In the genomic region with DNA sequence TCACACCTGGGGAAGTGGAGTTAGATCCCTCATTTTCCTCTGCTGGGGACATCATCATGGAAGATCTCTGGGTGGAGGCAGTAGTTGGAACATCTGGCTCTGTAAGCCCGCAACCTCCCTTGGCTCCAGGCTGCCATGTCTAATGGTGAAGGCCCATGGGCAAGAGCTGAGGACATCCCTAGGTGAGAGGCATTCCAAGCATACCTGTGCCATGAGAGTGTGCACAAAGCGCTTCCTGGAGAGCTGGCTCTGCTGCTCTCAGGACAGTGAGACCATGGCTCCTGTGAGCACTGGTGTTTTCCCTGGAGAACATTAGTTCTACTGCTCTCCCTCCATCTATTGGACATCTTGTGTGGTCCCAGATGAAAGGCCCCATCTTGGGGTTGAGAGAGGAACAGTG, we compare ENCODE assay signal across 9 cellular contexts. TPM values are rescaled to one million over a fixed set of nuclear protein-coding genes. Genes with fewer than 3 reads are reported as not detected.
DNase-seq lines count a peak whose midpoint lies in the region; ATAC-seq and TF ChIP-seq lines count a peak whose summit lies in the region.
"Had no signal": no experiment of that assay in that cellular context is flagged by ENCODE, and none has a peak within 500 bp of the region (broad histone marks: within the 10 kb centered on the region; RNA-seq: fewer than 3 reads in every experiment).

No MANE protein-coding gene starts in this region.

- H3K4me3 Mint-ChIP-seq in activated naive CD8-positive, alpha-beta T cell treated with anti-CD3 and anti-CD28 coated beads, Interleukin-2, amount 10 ng/mL, durations not matched to agents 7 days and 5 days = peak overlapping the region; percentile 72

- H3K9me3 Mint-ChIP-seq in activated naive CD8-positive, alpha-beta T cell treated with anti-CD3 and anti-CD28 coated beads, Interleukin-2, amount 10 ng/mL, durations not matched to agents 7 days and 5 days = no peaks in the 10 kb centered on the region

- peaks cover 7 to 77% (median 45%) of the 10 kb centered on the region in 11 experiments; a peak in 19 of 22 replicates for H3K36me3 ChIP-seq in BLaER1 treated with 17β-estradiol and CSF1 and Interleukin-3, amounts not matched to agents 10 nM and 100 nM
- H3K36me3 ChIP-seq in GM23248 (ENCODE audit: low read depth) = no peaks in the 10 kb centered on the region
- no peaks in the 10 kb centered on the region for H3K36me3 ChIP-seq in mucosa of descending colon (ENCODE audit: low read depth)

- in situ Hi-C loops in GM23248 (cut with MboI) = loop anchor here (10.0 kb wide), 1 partner anchor 750 kb away; no protein-coding TSS in a partner anchor

- H3K27ac ChIP-seq in BLaER1 treated with 17β-estradiol and CSF1 and Interleukin-3, amounts not matched to agents 10 nM and 100 nM = peak overlapping the region in 10 of 11 experiments; percentile 35 to 86 (median 52); a peak in 16 of 22 replicates
- no peak overlapping the region for H3K27ac ChIP-seq in GM23248

- H3K4me1 Mint-ChIP-seq in activated naive CD8-positive, alpha-beta T cell treated with anti-CD3 and anti-CD28 coated beads, Interleukin-2, amount 10 ng/mL, durations not matched to agents 7 days and 5 days = peaks cover 74% of the 10 kb centered on the region

- H3K9me2 ChIP-seq in GM23248 (ENCODE audit: insufficient read depth) = no peaks in the 10 kb centered on the region

- intact Hi-C loops in mucosa of descending colon (cut with DNase I, micrococcal nuclease) = no loop called here

- H3K27me3 Mint-ChIP-seq in activated naive CD8-positive, alpha-beta T cell treated with anti-CD3 and anti-CD28 coated beads, Interleukin-2, amount 10 ng/mL, durations not matched to agents 7 days and 5 days = no peaks in the 10 kb centered on the region

- peaks cover 44% of the 10 kb centered on the region for H3K36me3 Mint-ChIP-seq in activated naive CD8-positive, alpha-beta T cell treated with anti-CD3 and anti-CD28 coated beads, Interleukin-2, amount 10 ng/mL, durations not matched to agents 7 days and 5 days

- H3K27me3 ChIP-seq in BLaER1 treated with 17β-estradiol and CSF1 and Interleukin-3, amounts not matched to agents 10 nM and 100 nM = no peaks in the 10 kb centered on the region
- H3K27me3 ChIP-seq in GM23248 (replicated peaks; ENCODE audit: insufficient read depth) = no peaks in the 10 kb centered on the region

- ATAC-seq in activated naive CD8-positive, alpha-beta T cell treated with anti-CD3 and anti-CD28 coated beads, Interleukin-2, amount 10 ng/mL, durations not matched to agents 7 days and 5 days (ENCODE audit: low read depth) = no peak
- ATAC-seq in mucosa of descending colon = peak; percentile 20

- 96 to 100% methylated on average over 2 of the region's 2 CpGs for WGBS in GM23248 (ENCODE audit: low coverage in 1 of 2, low lambda C conversion rate in 2 of 2, missing lambda C conversion rate in 2 of 2), 2 experiments

- no peak for DNase-seq in GM23248
- no peak for DNase-seq in activated naive CD8-positive, alpha-beta T cell treated with anti-CD3 and anti-CD28 coated beads, Interleukin-2, amount 10 ng/mL, durations not matched to agents 7 days and 5 days
- no peak for DNase-seq in mucosa of descending colon
- no peak for DNase-seq in foreskin fibroblast
- DNase-seq in NCI-H2081 (lab: John Stamatoyannopoulos, UW) = no peak
- no peak for DNase-seq in COR-L47 (lab: John Stamatoyannopoulos, UW)
- no peak for DNase-seq in stimulated activated CD4-positive, alpha-beta T cell treated with anti-CD3 and anti-CD28 coated beads, Interleukin-2, amount 100 ng/mL, for 48 hours
- DNase-seq: NCI-H1092 had no signal

- H3K4me3 ChIP-seq in BLaER1 treated with 17β-estradiol and CSF1 and Interleukin-3, amounts not matched to agents 10 nM and 100 nM = peak overlapping the region in 4 of 10 experiments; percentile 8 to 19 (median 13); a peak in 3 of 20 replicates
- H3K4me3 ChIP-seq in GM23248 = no peak overlapping the region
- H3K4me3 ChIP-seq in mucosa of descending colon = no peak overlapping the region
- H3K4me3 ChIP-seq in foreskin fibroblast (ENCODE audit: low read depth in 1 of 2, low read length in 2 of 2) = no peak overlapping the region

- no peak overlapping the region for H2AFZ ChIP-seq in GM23248

- no peaks in the 10 kb centered on the region for H3K9me3 ChIP-seq in BLaER1 treated with 17β-estradiol and CSF1 and Interleukin-3, amounts not matched to agents 10 nM and 100 nM (replicated peaks in 1 of 11)
- H3K9me3 ChIP-seq in GM23248 (ENCODE audit: low read depth) (no peaks in the 10 kb centered on the region), mucosa of descending colon (no peaks in the 10 kb centered on the region)

- peaks cover 49% of the 10 kb centered on the region for H3K79me2 ChIP-seq in GM23248 (ENCODE audit: insufficient read depth)

- peak overlapping the region in 9 of 11 experiments; percentile 6 to 62 (median 28); a peak in 8 of 22 replicates for H3K9ac ChIP-seq in BLaER1 treated with 17β-estradiol and CSF1 and Interleukin-3, amounts not matched to agents 10 nM and 100 nM
- H3K9ac ChIP-seq in GM23248 = no peak overlapping the region

- TF ChIP-seq CTCF in mucosa of descending colon (IDR thresholded peaks at IDR 0.05) = no peak
- TF ChIP-seq CTCF in foreskin fibroblast (IDR thresholded peaks at IDR 0.05; ENCODE audit: low read depth, low read length) = no peak

- peaks cover 67 to 100% (median 92%) of the 10 kb centered on the region in 10 experiments for H3K4me1 ChIP-seq in BLaER1 treated with 17β-estradiol and CSF1 and Interleukin-3, amounts not matched to agents 10 nM and 100 nM
- H3K4me1 ChIP-seq in GM23248 (ENCODE audit: insufficient read depth) (peaks cover 57% of the 10 kb centered on the region), mucosa of descending colon (ENCODE audit: low read depth) (peaks cover 17% of the 10 kb centered on the region)

- peak overlapping the region; percentile 66 to 98 (median 85) for H3K4me2 ChIP-seq in BLaER1 treated with 17β-estradiol and CSF1 and Interleukin-3, amounts not matched to agents 10 nM and 100 nM
- peak overlapping the region; percentile 9 for H3K4me2 ChIP-seq in GM23248 (ENCODE audit: unreplicated experiment)

- H3F3A ChIP-seq in GM23248 (ENCODE audit: insufficient read depth) = peaks cover 26% of the 10 kb centered on the region

- H4K20me1 ChIP-seq in BLaER1 treated with 17β-estradiol and CSF1 and Interleukin-3, amounts not matched to agents 10 nM and 100 nM = peaks cover 45 to 97% (median 75%) of the 10 kb centered on the region in 11 experiments
- no peaks in the 10 kb centered on the region for H4K20me1 ChIP-seq in GM23248 (ENCODE audit: insufficient read depth)

- POLR2A ChIA-PET in activated naive CD8-positive, alpha-beta T cell treated with anti-CD3 and anti-CD28 coated beads, Interleukin-2, amount 10 ng/mL, durations not matched to agents 7 days and 5 days (lab: Charles Lee) = interaction anchor here (1.0 to 20.6 kb wide), 7 partner anchors 9 to 56 kb away, joined by 3 to 896 read pairs (median 6); a partner anchor contains a TSS

- H3K27ac Mint-ChIP-seq in activated naive CD8-positive, alpha-beta T cell treated with anti-CD3 and anti-CD28 coated beads, Interleukin-2, amount 10 ng/mL, durations not matched to agents 7 days and 5 days = peak overlapping the region; percentile 89

RNA-seq across cellular contexts. Expression of a gene that starts 7.7 kb away (rescaled TPM):
- 61.5 and 72.1 TPM in 2 replicates for total RNA-seq in GM23248 (2014; rRNA removed; shearing (Covaris generic))
- 33.2 and 35.4 TPM in 2 replicates for polyA plus RNA-seq in GM23248 (2016; fragmentation: Nextera tagmentation; extraction: Ambion mirVana)
- 100 to 1,000 TPM; 176 to 195 TPM for total RNA-seq in activated naive CD8-positive, alpha-beta T cell treated with anti-CD3 and anti-CD28 coated beads, Interleukin-2, amount 10 ng/mL, durations not matched to agents 7 days and 5 days
- total RNA-seq in mucosa of descending colon = 10 to 100 TPM; 21.5 to 33.5 (median 25.5) TPM

RNA-seq across cellular contexts. Expression of a gene that starts 13.1 kb away (rescaled TPM):
- total RNA-seq in GM23248 (2014; rRNA removed; shearing (Covaris generic)) = 1.0 and 1.1 TPM in 2 replicates
- polyA plus RNA-seq in GM23248 (2016; fragmentation: Nextera tagmentation; extraction: Ambion mirVana) = 0.79 and 1.6 TPM in 2 replicates
- 100 to 1,000 TPM; 365 to 400 TPM for total RNA-seq in activated naive CD8-positive, alpha-beta T cell treated with anti-CD3 and anti-CD28 coated beads, Interleukin-2, amount 10 ng/mL, durations not matched to agents 7 days and 5 days
- 10 to 100 TPM; 12.7 to 21.4 (median 19.2) TPM for total RNA-seq in mucosa of descending colon

RNA-seq across cellular contexts. Expression of a gene that starts 50.1 kb away (rescaled TPM):
- 0.43 and 0.51 TPM in 2 replicates for total RNA-seq in GM23248 (2014; rRNA removed; shearing (Covaris generic))
- polyA plus RNA-seq in GM23248 (2016; fragmentation: Nextera tagmentation; extraction: Ambion mirVana) = 0.20 and 0.23 TPM in 2 replicates
- 1 to 10 TPM; 3.3 to 3.4 TPM for total RNA-seq in activated naive CD8-positive, alpha-beta T cell treated with anti-CD3 and anti-CD28 coated beads, Interleukin-2, amount 10 ng/mL, durations not matched to agents 7 days and 5 days
- total RNA-seq in mucosa of descending colon = 1 to 10 TPM in 1 of 3 donors, under 1 TPM in 2; 0.17 to 6.1 (median 0.20) TPM

RNA-seq across cellular contexts. Expression of a gene that starts 55.3 kb away (rescaled TPM):
- total RNA-seq in GM23248 (2014; rRNA removed; shearing (Covaris generic)) = 15.8 and 15.9 TPM in 2 replicates
- polyA plus RNA-seq in GM23248 (2016; fragmentation: Nextera tagmentation; extraction: Ambion mirVana) = 17.3 and 18.4 TPM in 2 replicates
- 100 to 1,000 TPM in 1 of 2 experiments, 10 to 100 TPM in 1; 97.4 to 102 TPM for total RNA-seq in activated naive CD8-positive, alpha-beta T cell treated with anti-CD3 and anti-CD28 coated beads, Interleukin-2, amount 10 ng/mL, durations not matched to agents 7 days and 5 days
- total RNA-seq in mucosa of descending colon = 10 to 100 TPM; 19.7 to 29.9 (median 22.6) TPM

RNA-seq across cellular contexts. Expression of a gene that starts 57.1 kb away (rescaled TPM):
- total RNA-seq in GM23248 (2014; rRNA removed; shearing (Covaris generic)) = 17.4 and 36.8 TPM in 2 replicates
- polyA plus RNA-seq in GM23248 (2016; fragmentation: Nextera tagmentation; extraction: Ambion mirVana) = 17.3 and 19.3 TPM in 2 replicates
- 10 to 100 TPM; 53.2 to 58.4 TPM for total RNA-seq in activated naive CD8-positive, alpha-beta T cell treated with anti-CD3 and anti-CD28 coated beads, Interleukin-2, amount 10 ng/mL, durations not matched to agents 7 days and 5 days
- total RNA-seq in mucosa of descending colon = 10 to 100 TPM in 1 of 3 donors, 1 to 10 TPM in 2; 1.5 to 14.1 (median 2.5) TPM

Comparison
In these comparisons a context has a peak if more than half of its experiments do, and no peak if none do; other contexts are left out.
1. RNA of a gene that starts 13.1 kb away (total RNA-seq): 365 to 400 TPM in activated naive CD8-positive, alpha-beta T cell treated with anti-CD3 and anti-CD28 coated beads, Interleukin-2, amount 10 ng/mL, durations not matched to agents 7 days and 5 days; 12.7 to 21.4 TPM in mucosa of descending colon and 1.0 to 1.1 TPM in GM23248; every median in the first group is over 10 times any median in the second.